Comparison of ENCODE assay signal across 14 cellular contexts in the genomic region with DNA sequence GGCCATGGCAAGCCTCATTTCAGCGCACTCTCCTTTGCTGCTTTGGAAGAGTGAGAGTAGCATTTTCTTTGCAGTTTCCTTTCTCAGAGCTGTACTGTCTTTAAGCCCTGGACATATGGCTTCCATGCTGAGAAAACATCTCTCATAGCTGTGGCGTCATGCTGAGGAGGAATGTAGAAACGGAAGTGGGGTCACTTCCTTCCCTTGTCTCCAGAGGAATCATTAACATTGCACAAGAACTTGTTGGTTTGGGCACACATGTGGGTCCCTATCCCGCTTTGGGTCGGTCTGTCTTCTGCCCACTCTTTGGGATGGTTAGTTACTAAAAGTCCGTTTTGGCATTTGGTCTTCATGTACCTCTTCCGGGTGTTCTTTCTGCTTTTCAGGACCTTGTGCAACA. TPM values are rescaled to one million over a fixed set of nuclear protein-coding genes. Genes with fewer than 3 reads are reported as not detected.
A peak's percentile ranks its signal among the peaks of the same experiment; 100 is the strongest.
DNase-seq lines count a peak whose midpoint lies in the region; ATAC-seq and TF ChIP-seq lines count a peak whose summit lies in the region.
"Had no signal": no experiment of that assay in that cellular context is flagged by ENCODE, and none has a peak within 500 bp of the region (broad histone marks: within the 10 kb centered on the region; RNA-seq: fewer than 3 reads in every experiment).

No MANE protein-coding gene starts in this region.

- H3K36me3 ChIP-seq in lung (ENCODE audit: control insufficient read depth in 2 of 2, insufficient read depth in 2 of 2, low read length in 2 of 2), result peaks cover 3 to 37% of the 10 kb centered on the region in 2 donors
- peaks cover 60% of the 10 kb centered on the region for H3K36me3 ChIP-seq in MG63

- POLR2A ChIA-PET in RWPE1 (lab: Yijun Ruan, JAX; ENCODE audit: low non-redundant PET), result no interaction called here

- CTCF ChIA-PET in RWPE1 (lab: Yijun Ruan, JAX), result no interaction called here

- no peak for ATAC-seq in lung (ENCODE audit: insufficient read depth, low FRiP score)

- peaks cover 4 to 16% of the 10 kb centered on the region in 2 donors for H3K4me1 ChIP-seq in lung (ENCODE audit: control insufficient read depth in 2 of 2, insufficient read depth in 2 of 2, low read length in 2 of 2)

- H3K27ac ChIP-seq in lung (ENCODE audit: low read depth in 1 of 2, low read length in 1 of 2), result peak overlapping the region; percentile 27 to 54
- H3K27ac ChIP-seq in RWPE1, result no peak overlapping the region

- H3K4me3 ChIP-seq in HFF-Myc (replicated peaks; ENCODE audit: low read depth, low read length) (no peak overlapping the region), lung (no peak overlapping the region), MG63 (no peak overlapping the region)
- H3K4me3 ChIP-seq: pancreas had no signal

- TF ChIP-seq CTCF in HFF-Myc (IDR thresholded peaks at IDR 0.05; ENCODE audit: low read depth, low read length, missing control alignments) (no peak), lung (IDR thresholded peaks at IDR 0.05; ENCODE audit: control extremely low read depth, extremely low read depth) (no peak), RWPE1 (conservative IDR thresholded peaks at IDR 0.05; ENCODE audit: low read depth) (no peak)

- WGBS in lung, 2 donors, result 27 to 62% methylated on average over 7 of the region's 7 CpGs

- H3K27me3 ChIP-seq in lung (ENCODE audit: control insufficient read depth, insufficient read depth) (no peaks in the 10 kb centered on the region), MG63 (no peaks in the 10 kb centered on the region)
- H3K27me3 ChIP-seq: pancreas had no signal

- H3K9me3 ChIP-seq in lung (ENCODE audit: control insufficient read depth in 2 of 2, insufficient read depth in 1 of 2, low read length in 1 of 2), result no peaks in the 10 kb centered on the region
- no peaks in the 10 kb centered on the region for H3K9me3 ChIP-seq in MG63
- H3K9me3 ChIP-seq: pancreas had no signal

- DNase-seq in AG20443 (ENCODE audit: low spot score) (peak; percentile 64), HFF-Myc (ENCODE audit: extremely low read depth, low read depth) (peak; percentile 63), amniotic epithelial cell (ENCODE audit: low read depth) (peak; percentile 58), lung (ENCODE audit: low spot score) (no peak), RWPE1 (ENCODE audit: low spot score) (no peak), 8988T (no peak), MG63 (no peak)
- DNase-seq in stimulated activated CD4-positive, alpha-beta T cell treated with anti-CD3 and anti-CD28 coated beads, Interleukin-2, amount 100 ng/mL, for 48 hours, result no peak
- DNase-seq: mammary epithelial cell; NCI-H2029 treated with DMSO at 0.1 percent for 48 hours; NK-92 treated with Interleukin-12 subunit alpha and Interleukin-12 subunit beta, amount 100 ng/mL, for 24 hours; pancreas; stimulated activated CD4-positive, alpha-beta T cell treated with anti-CD3 and anti-CD28 coated beads, Interleukin-1b, Interleukin-23, amount 100 ng/mL, for 48 hours; stimulated activated naive CD4-positive, alpha-beta T cell treated with Interleukin-2 at 50 U/mL for 16 hours had no signal

RNA-seq across cellular contexts. Expression of gene MFN2, which starts 5.6 kb away (rescaled TPM):
- 10 to 100 TPM; 26.7 to 70.8 TPM for total RNA-seq in lung
- 10 to 100 TPM; 30.4 to 49.3 TPM for polyA plus RNA-seq in lung
- 25.2 and 43.7 TPM in 2 replicates for total RNA-seq in MG63 (2014; rRNA removed; shearing (Covaris generic); ENCODE audit: low replicate concordance)

RNA-seq across cellular contexts. Expression of gene MIIP, which starts 33.4 kb away (rescaled TPM):
- total RNA-seq in lung, result 10 to 100 TPM; 16.1 to 45.8 TPM
- polyA plus RNA-seq in lung, result 10 to 100 TPM; 33.1 to 58.0 TPM
- total RNA-seq in MG63 (2014; rRNA removed; shearing (Covaris generic); ENCODE audit: low replicate concordance), result 33.8 and 35.9 TPM in 2 replicates

RNA-seq across cellular contexts. Expression of gene PLOD1, which starts 51.3 kb away (rescaled TPM):
- 10 to 100 TPM; 68.8 to 89.5 TPM for total RNA-seq in lung
- polyA plus RNA-seq in lung, result 100 to 1,000 TPM in 1 of 2 donors, 10 to 100 TPM in 1; 33.5 to 112 TPM
- total RNA-seq in MG63 (2014; rRNA removed; shearing (Covaris generic); ENCODE audit: low replicate concordance), result 124 and 169 TPM in 2 replicates

RNA-seq across cellular contexts. Expression of gene KIAA2013, which starts 59.6 kb away (rescaled TPM):
- total RNA-seq in lung, result 10 to 100 TPM; 28.1 to 54.5 TPM
- 10 to 100 TPM; 34.0 to 48.3 TPM for polyA plus RNA-seq in lung
- 43.8 and 57.2 TPM in 2 replicates for total RNA-seq in MG63 (2014; rRNA removed; shearing (Covaris generic); ENCODE audit: low replicate concordance)

Comparison
In these comparisons a context has a peak if more than half of its experiments do, and no peak if none do; other contexts are left out.
1. DNase-seq: peak in AG20443 (single experiment), HFF-Myc (single experiment) and amniotic epithelial cell (single experiment); none in lung (single experiment), RWPE1 (single experiment), 8988T (single experiment), stimulated activated CD4-positive, alpha-beta T cell treated with anti-CD3 and anti-CD28 coated beads, Interleukin-2, amount 100 ng/mL, for 48 hours (0 of 2) and MG63 (single experiment).